7 cellular contexts compared by ENCODE assay signal in genomic region chr9:37026936-37027581, GRCh38. TPM values are rescaled to one million over a fixed set of nuclear protein-coding genes. Genes with fewer than 3 reads are reported as not detected.
DNase-seq lines count a peak whose midpoint lies in the region; ATAC-seq and TF ChIP-seq lines count a peak whose summit lies in the region.

No MANE protein-coding gene starts in this region.

- H3K36me3 ChIP-seq in breast epithelium, result no peaks in the 10 kb centered on the region

- H3K9me3 ChIP-seq in breast epithelium, result no peaks in the 10 kb centered on the region

- peak; percentile 7 for TF ChIP-seq POLR2A in GM18505 (IDR thresholded peaks at IDR 0.05; ENCODE audit: borderline replicate concordance, extremely low read depth, insufficient read depth, insufficient read length)
- TF ChIP-seq POLR2A in breast epithelium (IDR thresholded peaks at IDR 0.05), result no peak

- TF ChIP-seq CTCF in breast epithelium (IDR thresholded peaks at IDR 0.05), result no peak

- peaks cover 10 to 27% of the 10 kb centered on the region in 2 donors for H3K4me1 ChIP-seq in breast epithelium

- ATAC-seq in GM18505 (IDR thresholded peaks at IDR 0.05; ENCODE audit: unreplicated experiment) (no peak), HG03520 (IDR thresholded peaks at IDR 0.05; ENCODE audit: unreplicated experiment) (peak; percentile 0), HG02885 (IDR thresholded peaks at IDR 0.05; ENCODE audit: poor library complexity, unreplicated experiment) (no peak), HG03521 (IDR thresholded peaks at IDR 0.05; ENCODE audit: unreplicated experiment) (no peak)

- peak overlapping the region in 2 of 3 donors; percentile 43 to 63 for H3K4me3 ChIP-seq in breast epithelium

- intact Hi-C loops in breast epithelium (cut with DNase I; ENCODE audit: low total_unique reads) (no loop called here), posterior vena cava (cut with DNase I) (no loop called here)

- H3K27me3 ChIP-seq in breast epithelium, result peaks cover 16 to 97% of the 10 kb centered on the region in 2 donors

- no peak overlapping the region for H3K27ac ChIP-seq in breast epithelium

- no peak for DNase-seq in breast epithelium (ENCODE audit: low spot score in 2 of 2)
- peak; percentile 77 for DNase-seq in posterior vena cava (ENCODE audit: low spot score)
- DNase-seq in stimulated activated naive CD4-positive, alpha-beta T cell (lab: John Stamatoyannopoulos, UW), result no peak

RNA-seq across cellular contexts. Expression of gene PAX5, which starts 7.0 kb away (rescaled TPM):
- total RNA-seq in breast epithelium, result under 1 TPM in 1 of 3 donors, not detected in 2; 0.59 TPM
- under 1 TPM; 0.46 to 0.67 TPM for total RNA-seq in posterior vena cava
